ENCODE assay signal across 8 cellular contexts in the genomic region with DNA sequence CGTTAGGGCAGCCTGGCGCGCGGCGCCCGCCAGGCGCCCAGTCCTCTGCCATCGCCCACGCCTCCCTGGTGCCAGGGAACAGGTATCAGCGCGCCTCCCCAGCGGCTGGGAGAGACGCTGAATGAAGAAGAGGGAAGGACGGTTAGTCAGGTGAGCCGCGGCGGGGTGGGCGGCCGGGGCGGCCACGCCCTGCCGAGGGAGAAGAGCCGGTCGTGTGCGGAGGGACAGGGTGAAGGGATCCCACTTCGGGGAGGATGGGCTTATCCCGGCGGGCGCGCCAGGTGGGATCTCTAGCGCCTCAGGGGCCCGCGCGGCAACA. TPM values are rescaled to one million over a fixed set of nuclear protein-coding genes. Genes with fewer than 3 reads are reported as not detected.
A peak's percentile ranks its signal among the peaks of the same experiment; 100 is the strongest.
DNase-seq lines count a peak whose midpoint lies in the region; ATAC-seq and TF ChIP-seq lines count a peak whose summit lies in the region.

No MANE protein-coding gene starts in this region.

- H3K9me3 Mint-ChIP-seq in activated T-cell treated with anti-CD3 and anti-CD28 coated beads, Interleukin-2, amount 50 U/mL, for 24 hours = no peaks in the 10 kb centered on the region
- no peaks in the 10 kb centered on the region for H3K9me3 Mint-ChIP-seq in activated naive CD8-positive, alpha-beta T cell treated with anti-CD3 and anti-CD28 coated beads, Interleukin-2, amount 10 ng/mL, durations not matched to agents 7 days and 5 days

- TF ChIP-seq CTCF in liver (IDR thresholded peaks at IDR 0.05; ENCODE audit: low read depth, low read length, missing input control) (no peak), tibial artery (IDR thresholded peaks at IDR 0.05) (no peak)

- peak overlapping the region; percentile 87 for H3K4me3 Mint-ChIP-seq in activated T-cell treated with anti-CD3 and anti-CD28 coated beads, Interleukin-2, amount 50 U/mL, for 24 hours
- peak overlapping the region; percentile 94 for H3K4me3 Mint-ChIP-seq in activated naive CD8-positive, alpha-beta T cell treated with anti-CD3 and anti-CD28 coated beads, Interleukin-2, amount 10 ng/mL, durations not matched to agents 7 days and 5 days

- no peaks in the 10 kb centered on the region for H3K27me3 ChIP-seq in liver (ENCODE audit: control insufficient read depth in 4 of 4, insufficient read depth in 4 of 4, low read length in 3 of 4)
- H3K27me3 ChIP-seq in tibial artery = no peaks in the 10 kb centered on the region

- intact Hi-C loops in tibial artery (cut with DNase I; ENCODE audit: low total_unique reads) = no loop called here

- POLR2A ChIA-PET in activated naive CD8-positive, alpha-beta T cell treated with anti-CD3 and anti-CD28 coated beads, Interleukin-2, amount 10 ng/mL, durations not matched to agents 7 days and 5 days (lab: Charles Lee) = interaction anchor here (0.8 to 2.4 kb wide), 9 partner anchors 9 to 497 kb away, joined by 3 to 18 read pairs (median 5); no protein-coding TSS in a partner anchor

- peak overlapping the region; percentile 75 to 83 (median 80) for H3K4me3 ChIP-seq in liver (ENCODE audit: low read depth in 1 of 3, low read length in 3 of 3)
- H3K4me3 ChIP-seq in tibial artery = peak overlapping the region; percentile 92 to 95

- TF ChIP-seq RAD21 in liver (IDR thresholded peaks at IDR 0.05) = no peak

- peak overlapping the region; percentile 98 for H3K27ac Mint-ChIP-seq in activated T-cell treated with anti-CD3 and anti-CD28 coated beads, Interleukin-2, amount 50 U/mL, for 24 hours
- peak overlapping the region; percentile 87 for H3K27ac Mint-ChIP-seq in activated naive CD8-positive, alpha-beta T cell treated with anti-CD3 and anti-CD28 coated beads, Interleukin-2, amount 10 ng/mL, durations not matched to agents 7 days and 5 days

- H3K27me3 Mint-ChIP-seq in activated T-cell treated with anti-CD3 and anti-CD28 coated beads, Interleukin-2, amount 50 U/mL, for 24 hours = no peaks in the 10 kb centered on the region
- H3K27me3 Mint-ChIP-seq in activated naive CD8-positive, alpha-beta T cell treated with anti-CD3 and anti-CD28 coated beads, Interleukin-2, amount 10 ng/mL, durations not matched to agents 7 days and 5 days = no peaks in the 10 kb centered on the region

- H3K36me3 Mint-ChIP-seq in activated T-cell treated with anti-CD3 and anti-CD28 coated beads, Interleukin-2, amount 50 U/mL, for 24 hours (ENCODE audit: low read depth) = peaks cover 21% of the 10 kb centered on the region
- H3K36me3 Mint-ChIP-seq in activated naive CD8-positive, alpha-beta T cell treated with anti-CD3 and anti-CD28 coated beads, Interleukin-2, amount 10 ng/mL, durations not matched to agents 7 days and 5 days = peaks cover 2% of the 10 kb centered on the region

- peak overlapping the region; percentile 45 to 87 for H3K9ac ChIP-seq in liver (ENCODE audit: low read depth in 1 of 2, low read length in 2 of 2)

- no peak for ATAC-seq in activated naive CD8-positive, alpha-beta T cell treated with anti-CD3 and anti-CD28 coated beads, Interleukin-2, amount 10 ng/mL, durations not matched to agents 7 days and 5 days (ENCODE audit: low read depth)

- WGBS in liver = under 1% methylated on average over 34 of the region's 34 CpGs

- H3K36me3 ChIP-seq in liver (ENCODE audit: control insufficient read depth in 4 of 4, insufficient read depth in 3 of 4, low read depth in 1 of 4, low read length in 3 of 4) (no peaks in the 10 kb centered on the region), tibial artery (no peaks in the 10 kb centered on the region)

- H3K4me1 Mint-ChIP-seq in activated T-cell treated with anti-CD3 and anti-CD28 coated beads, Interleukin-2, amount 50 U/mL, for 24 hours (ENCODE audit: low read depth) = peaks cover 30% of the 10 kb centered on the region
- peaks cover 22% of the 10 kb centered on the region for H3K4me1 Mint-ChIP-seq in activated naive CD8-positive, alpha-beta T cell treated with anti-CD3 and anti-CD28 coated beads, Interleukin-2, amount 10 ng/mL, durations not matched to agents 7 days and 5 days

- no peak for DNase-seq in activated T-cell treated with anti-CD3 and anti-CD28 coated beads, Interleukin-2, amount 50 U/mL, for 24 hours
- DNase-seq in activated T-cell treated with anti-CD3 and anti-CD28 coated beads for 4 hours (no peak), tibial artery (no peak), ACHN (no peak), DMS53 treated with DMSO at 0.1 percent for 48 hours (lab: John Stamatoyannopoulos, UW; ENCODE audit: unreplicated experiment) (no peak), iPS-NIHi11 (ENCODE audit: low spot score) (no peak)
- DNase-seq in activated naive CD8-positive, alpha-beta T cell treated with anti-CD3 and anti-CD28 coated beads, Interleukin-2, amount 10 ng/mL, durations not matched to agents 7 days and 5 days = no peak

- in situ Hi-C loops in ACHN (cut with HindIII; ENCODE audit: low pct_ligation_motif_present, low pct_unique_long_range_greater_than_20kb, low sequenced_read_pairs) = loop anchor here (25.0 kb wide), 1 partner anchor 575 kb away; no protein-coding TSS in a partner anchor

- no peaks in the 10 kb centered on the region for H3K9me3 ChIP-seq in liver (ENCODE audit: control insufficient read depth in 4 of 4, low read length in 3 of 4)
- no peaks in the 10 kb centered on the region for H3K9me3 ChIP-seq in tibial artery

- H3K4me1 ChIP-seq in liver (ENCODE audit: control insufficient read depth in 4 of 4, insufficient read depth in 4 of 4, low read length in 3 of 4) = peaks cover 0 to 17% (median 1%) of the 10 kb centered on the region in 4 donors
- H3K4me1 ChIP-seq in tibial artery = peaks cover 0 to 4% (median 0%) of the 10 kb centered on the region in 4 donors

- H3K27ac ChIP-seq in liver (ENCODE audit: low read depth in 1 of 2, low read length in 2 of 2) (peak overlapping the region; percentile 83 to 96), tibial artery (peak overlapping the region; percentile 84)

TF ChIP-seq in liver, 16 proteins besides CTCF, POLR2A, EP300 and RAD21:
- TF ChIP-seq FOXA2 (IDR thresholded peaks at IDR 0.05) = no peak
- TF ChIP-seq SP1 (IDR thresholded peaks at IDR 0.05) = no peak
- no peak for TF ChIP-seq ATF3 (IDR thresholded peaks at IDR 0.05)
- TF ChIP-seq HNF4G (IDR thresholded peaks at IDR 0.05) = no peak
- no peak for TF ChIP-seq TAF1 (conservative IDR thresholded peaks at IDR 0.05)
- no peak for TF ChIP-seq JUND (IDR thresholded peaks at IDR 0.05)
- TF ChIP-seq ZBTB33 (IDR thresholded peaks at IDR 0.05) = no peak
- no peak for TF ChIP-seq HNF4A (conservative IDR thresholded peaks at IDR 0.05)
- no peak for TF ChIP-seq FOXA1 (IDR thresholded peaks at IDR 0.05)

RNA-seq across cellular contexts. Expression of gene ARL4A, which starts 0.6 kb away (rescaled TPM):
- 10 to 100 TPM; 11.7 to 12.0 TPM for total RNA-seq in activated naive CD8-positive, alpha-beta T cell treated with anti-CD3 and anti-CD28 coated beads, Interleukin-2, amount 10 ng/mL, durations not matched to agents 7 days and 5 days
- total RNA-seq in liver = 10 to 100 TPM; 12.2 to 77.3 TPM
- polyA plus RNA-seq in liver = 10 to 100 TPM in 1 of 2 donors, 1 to 10 TPM in 1; 7.5 to 19.8 TPM
